In the genomic region with DNA sequence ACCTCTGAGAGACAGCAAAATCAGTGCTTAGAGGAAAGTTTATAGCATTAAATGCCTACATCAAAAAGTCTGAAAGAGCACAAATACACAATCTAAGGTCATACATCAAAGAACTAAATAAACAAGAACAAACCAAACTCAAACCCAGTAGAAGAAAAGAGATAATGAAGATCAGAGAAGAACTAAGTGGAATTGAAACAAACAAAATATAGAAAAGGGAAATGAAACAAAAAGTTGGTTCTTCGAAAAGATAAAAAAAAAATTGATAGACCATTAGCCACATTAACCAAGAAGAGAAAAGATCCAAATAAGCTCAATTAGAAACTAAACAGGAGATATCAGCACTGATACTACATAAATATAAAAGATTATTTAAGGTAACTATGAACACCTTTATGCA, we compare ENCODE assay signal across 26 cellular contexts.
"Had no signal": no experiment of that assay in that cellular context is flagged by ENCODE, and none has a peak within 500 bp of the region (broad histone marks: within the 10 kb centered on the region; RNA-seq: fewer than 3 reads in every experiment).

No MANE protein-coding gene starts in this region.

- H3K27ac ChIP-seq: cardiac muscle cell had no signal

- H3K27me3 ChIP-seq: cardiac muscle cell had no signal

- ATAC-seq: activated CD8-positive, alpha-beta T cell treated with anti-CD3 and anti-CD28 coated beads, Interleukin-2, amount 10 ng/mL, durations not matched to agents 7 days and 5 days; T-helper 17 cell; WTC11 had no signal

- H3K36me3 ChIP-seq: cardiac muscle cell had no signal

- H3K36me3 Mint-ChIP-seq: activated naive CD8-positive, alpha-beta T cell; brain had no signal

- H3K4me3 Mint-ChIP-seq: activated CD8-positive, alpha-beta T cell treated with anti-CD3 and anti-CD28 coated beads, Interleukin-2, amount 10 ng/mL, durations not matched to agents 7 days and 5 days; activated naive CD8-positive, alpha-beta T cell; activated T-helper 1 cell treated with anti-CD3 and anti-CD28 coated beads, Interleukin-12 subunit alpha, Interleukin-12 subunit beta, Interleukin-2, Interleukin-4 antibody, amounts not matched to agents 30 ng/mL and 10 ng/mL and 1 ng/mL, durations not matched to agents 14 hours and 24 hours and 36 hours; brain; T-helper 17 cell; WTC11 had no signal

- DNase-seq: activated CD4-positive, alpha-beta T cell treated with anti-CD3 and anti-CD28 coated beads for 48 hours; activated CD4-positive, alpha-beta T cell treated with anti-CD3 and anti-CD28 coated beads, Interleukin-2, amount 50 U/mL, for 4 hours; activated CD4-positive, CD25-positive, alpha-beta regulatory T cell treated with anti-CD3 and anti-CD28 coated beads, Interleukin-2, amount 50 U/mL, for 72 hours; activated CD8-positive, alpha-beta memory T cell treated with anti-CD3 and anti-CD28 coated beads, Interleukin-2, amount 50 U/mL, for 48 hours; activated CD8-positive, alpha-beta T cell treated with anti-CD3 and anti-CD28 coated beads, Interleukin-2, amount 10 ng/mL, durations not matched to agents 7 days and 5 days; activated effector memory CD4-positive, alpha-beta T cell treated with Interleukin-2 at 50 U/mL for 16 hours; activated naive CD4-positive, alpha-beta T cell; activated T-cell treated with anti-CD3 and anti-CD28 coated beads, Interleukin-2, amount 50 U/mL, for 1 hour; amygdala; KG1; NCI-H1092 treated with DMSO at 0.1 percent for 48 hours; NCI-H1417 treated with DMSO at 0.1 percent for 48 hours; NCI-H1694; NCI-H2029; NCI-H2107; NCI-H345; NCI-H510A; NCI-H69; SIG-M5; T-helper 17 cell; T-helper 9 cell had no signal

- H3K4me3 ChIP-seq: cardiac muscle cell had no signal

- H3K27me3 Mint-ChIP-seq: T-helper 17 cell had no signal

- H3K4me1 Mint-ChIP-seq: brain, T-helper 17 cell, WTC11 had no signal

- H3K27ac Mint-ChIP-seq: activated CD8-positive, alpha-beta T cell treated with anti-CD3 and anti-CD28 coated beads, Interleukin-2, amount 10 ng/mL, durations not matched to agents 7 days and 5 days; activated naive CD8-positive, alpha-beta T cell; activated T-helper 1 cell treated with anti-CD3 and anti-CD28 coated beads, Interleukin-12 subunit alpha, Interleukin-12 subunit beta, Interleukin-2, Interleukin-4 antibody, amounts not matched to agents 30 ng/mL and 10 ng/mL and 1 ng/mL, durations not matched to agents 14 hours and 24 hours and 36 hours; brain; T-helper 17 cell; WTC11 had no signal
